In genomic region chr9:128656416-128657343, GRCh38 we compare ENCODE assay signal across 8 cellular contexts. TPM values are rescaled to one million over a fixed set of nuclear protein-coding genes. Genes with fewer than 3 reads are reported as not detected.
A peak's percentile ranks its signal among the peaks of the same experiment; 100 is the strongest.
DNase-seq lines count a peak whose midpoint lies in the region; ATAC-seq lines count a peak whose summit lies in the region.

Gene DYNC2I2 (minus strand): TSS chr9:128656847. CDS start chr9:128656726, 121 bp downstream.

- peak within 1 kb of the TSS; percentile 83 to 97 (median 91) for H3K4me3 Mint-ChIP-seq in naive B cell
- H3K4me3 Mint-ChIP-seq in stimulated activated effector memory CD8-positive, alpha-beta T cell treated with anti-CD3 and anti-CD28 coated beads, Interleukin-12 subunit alpha, Interleukin-12 subunit beta, amount 100 ng/mL, for 72 hours, result peak within 1 kb of the TSS; percentile 78

- H3K9me3 Mint-ChIP-seq in naive B cell, result no peaks in the 10 kb centered on the region
- no peaks in the 10 kb centered on the region for H3K9me3 Mint-ChIP-seq in stimulated activated effector memory CD8-positive, alpha-beta T cell treated with anti-CD3 and anti-CD28 coated beads, Interleukin-12 subunit alpha, Interleukin-12 subunit beta, amount 100 ng/mL, for 72 hours

- peak; percentile 67 for ATAC-seq in GM21737 (IDR thresholded peaks at IDR 0.05; ENCODE audit: unreplicated experiment)
- peak; percentile 68 to 76 for ATAC-seq in naive B cell (ENCODE audit: low read depth in 2 of 2)
- ATAC-seq in stimulated activated effector memory CD8-positive, alpha-beta T cell treated with anti-CD3 and anti-CD28 coated beads, Interleukin-12 subunit alpha, Interleukin-12 subunit beta, amount 100 ng/mL, for 72 hours, result peak; percentile 99

- no peaks in the 10 kb centered on the region for H3K27me3 Mint-ChIP-seq in naive B cell

- peak; percentile 88 for DNase-seq in DMS53 treated with DMSO at 0.1 percent for 48 hours (lab: John Stamatoyannopoulos, UW; ENCODE audit: unreplicated experiment)
- peak; percentile 98 for DNase-seq in RKO (ENCODE audit: low spot score)
- peak; percentile 95 for DNase-seq in activated T-helper 1 cell treated with Interleukin-2 at 50 U/mL for 16 hours (ENCODE audit: low read depth)
- peak; percentile 92 for DNase-seq in fibroblast of gingiva (ENCODE audit: low read depth)
- peak; percentile 65 for DNase-seq in naive B cell
- DNase-seq in stimulated activated effector memory CD8-positive, alpha-beta T cell treated with anti-CD3 and anti-CD28 coated beads, Interleukin-12 subunit alpha, Interleukin-12 subunit beta, amount 100 ng/mL, for 72 hours (ENCODE audit: low spot score in 2 of 2), result peak; percentile 96 to 97

- peak within 1 kb of the TSS; percentile 76 to 97 (median 94) for H3K27ac Mint-ChIP-seq in naive B cell
- H3K27ac Mint-ChIP-seq in stimulated activated effector memory CD8-positive, alpha-beta T cell treated with anti-CD3 and anti-CD28 coated beads, Interleukin-12 subunit alpha, Interleukin-12 subunit beta, amount 100 ng/mL, for 72 hours, result peak within 1 kb of the TSS; percentile 100

- H3K9me3 ChIP-seq in KOPT-K1 (ENCODE audit: insufficient read depth, low read length, poor library complexity, severe bottlenecking), result no peaks in the 10 kb centered on the region

- H3K36me3 ChIP-seq in KOPT-K1 (ENCODE audit: insufficient read depth, low read length), result peaks cover 9% of the 10 kb centered on the region; the same call in 1 of the 2 replicates

- peaks cover 7 to 22% (median 8%) of the 10 kb centered on the region in 3 donors for H3K4me1 Mint-ChIP-seq in naive B cell
- no peaks in the 10 kb centered on the region for H3K4me1 Mint-ChIP-seq in stimulated activated effector memory CD8-positive, alpha-beta T cell treated with anti-CD3 and anti-CD28 coated beads, Interleukin-12 subunit alpha, Interleukin-12 subunit beta, amount 100 ng/mL, for 72 hours

- peak within 1 kb of the TSS; percentile 98 for H3K27ac ChIP-seq in KOPT-K1 (ENCODE audit: low read depth, low read length, poor library complexity, severe bottlenecking)

- H3K36me3 Mint-ChIP-seq in naive B cell, result no peaks in the 10 kb centered on the region
- no peaks in the 10 kb centered on the region for H3K36me3 Mint-ChIP-seq in stimulated activated effector memory CD8-positive, alpha-beta T cell treated with anti-CD3 and anti-CD28 coated beads, Interleukin-12 subunit alpha, Interleukin-12 subunit beta, amount 100 ng/mL, for 72 hours

RNA-seq across cellular contexts. Expression of gene DYNC2I2, which starts in this region (rescaled TPM):
- polyA plus RNA-seq in naive B cell (ENCODE audit: low read depth in 6 of 6), result 10 to 100 TPM; 36.8 to 76.4 (median 49.7) TPM

Comparison
In these comparisons a context has a peak if more than half of its experiments do, and no peak if none do; other contexts are left out.
1. Peak in every context shown above with its lines: DNase-seq, ATAC-seq and H3K27ac ChIP-seq.